1 cellular context compared by ENCODE assay signal in the genomic region with DNA sequence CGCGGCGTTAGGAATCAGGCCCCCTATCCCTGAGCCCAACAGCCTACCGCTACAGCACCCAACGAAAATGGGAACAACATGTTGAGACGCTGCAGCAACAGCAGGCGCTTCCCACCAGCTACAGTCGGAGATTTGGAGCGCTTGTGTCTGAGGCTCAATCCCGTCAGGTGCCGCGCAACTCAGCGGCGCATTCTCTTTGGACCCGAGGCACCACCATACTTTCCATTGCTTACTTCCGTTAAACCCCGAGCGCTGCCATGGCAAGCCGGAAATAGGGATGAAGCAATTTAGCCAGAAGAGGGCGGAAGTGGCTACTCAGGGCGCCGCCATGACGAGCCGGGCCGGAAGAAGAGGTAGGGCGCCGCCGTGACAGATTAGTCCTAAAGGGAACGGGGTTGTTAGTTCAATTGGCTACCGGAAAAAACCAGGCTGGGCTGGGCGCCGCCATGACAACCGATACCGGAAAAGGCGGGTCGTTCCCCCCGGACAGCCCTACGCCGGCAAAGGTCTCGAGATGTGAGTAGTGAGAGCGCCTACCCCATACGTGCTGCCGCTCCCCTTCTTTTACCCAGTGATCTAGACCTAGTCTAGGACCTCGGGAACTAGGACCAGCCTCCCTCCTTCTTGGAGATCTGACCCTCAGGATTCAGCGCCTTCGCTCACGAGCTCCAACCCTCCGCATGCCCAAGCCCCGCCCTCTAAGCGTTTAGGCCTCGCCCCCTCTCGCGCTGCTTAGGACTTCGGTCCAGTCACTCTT.
TF ChIP-seq lines count a peak whose summit lies in the region.

Gene CHCHD5, plus strand, starts transcription at position 476 of the 757 bp plus-strand sequence. Its CDS starts 39 bp downstream, at position 515.

TF ChIP-seq in K562, 482 proteins besides CTCF, POLR2A, EP300 and RAD21 (continued from another document and continues in another):
- TF ChIP-seq, protein P1, sequence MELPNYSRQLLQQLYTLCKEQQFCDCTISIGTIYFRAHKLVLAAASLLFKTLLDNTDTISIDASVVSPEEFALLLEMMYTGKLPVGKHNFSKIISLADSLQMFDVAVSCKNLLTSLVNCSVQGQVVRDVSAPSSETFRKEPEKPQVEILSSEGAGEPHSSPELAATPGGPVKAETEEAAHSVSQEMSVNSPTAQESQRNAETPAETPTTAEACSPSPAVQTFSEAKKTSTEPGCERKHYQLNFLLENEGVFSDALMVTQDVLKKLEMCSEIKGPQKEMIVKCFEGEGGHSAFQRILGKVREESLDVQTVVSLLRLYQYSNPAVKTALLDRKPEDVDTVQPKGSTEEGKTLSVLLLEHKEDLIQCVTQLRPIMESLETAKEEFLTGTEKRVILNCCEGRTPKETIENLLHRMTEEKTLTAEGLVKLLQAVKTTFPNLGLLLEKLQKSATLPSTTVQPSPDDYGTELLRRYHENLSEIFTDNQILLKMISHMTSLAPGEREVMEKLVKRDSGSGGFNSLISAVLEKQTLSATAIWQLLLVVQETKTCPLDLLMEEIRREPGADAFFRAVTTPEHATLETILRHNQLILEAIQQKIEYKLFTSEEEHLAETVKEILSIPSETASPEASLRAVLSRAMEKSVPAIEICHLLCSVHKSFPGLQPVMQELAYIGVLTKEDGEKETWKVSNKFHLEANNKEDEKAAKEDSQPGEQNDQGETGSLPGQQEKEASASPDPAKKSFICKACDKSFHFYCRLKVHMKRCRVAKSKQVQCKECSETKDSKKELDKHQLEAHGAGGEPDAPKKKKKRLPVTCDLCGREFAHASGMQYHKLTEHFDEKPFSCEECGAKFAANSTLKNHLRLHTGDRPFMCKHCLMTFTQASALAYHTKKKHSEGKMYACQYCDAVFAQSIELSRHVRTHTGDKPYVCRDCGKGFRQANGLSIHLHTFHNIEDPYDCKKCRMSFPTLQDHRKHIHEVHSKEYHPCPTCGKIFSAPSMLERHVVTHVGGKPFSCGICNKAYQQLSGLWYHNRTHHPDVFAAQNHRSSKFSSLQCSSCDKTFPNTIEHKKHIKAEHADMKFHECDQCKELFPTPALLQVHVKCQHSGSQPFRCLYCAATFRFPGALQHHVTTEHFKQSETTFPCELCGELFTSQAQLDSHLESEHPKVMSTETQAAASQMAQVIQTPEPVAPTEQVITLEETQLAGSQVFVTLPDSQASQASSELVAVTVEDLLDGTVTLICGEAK (IDR thresholded peaks at IDR 0.05) = peak; percentile 97
- TF ChIP-seq, protein P1 (CRISPR knock-in tag; IDR thresholded peaks at IDR 0.05) = no peak
- 0 out of 2 replicates have a peak, but pooled peaks have one; percentile 50 for TF ChIP-seq ZNF263 (CRISPR knock-in tag; IDR thresholded peaks at IDR 0.05; ENCODE audit: borderline replicate concordance)
- TF ChIP-seq GTF2E2 (tag; IDR thresholded peaks at IDR 0.05) = peak; percentile 96
- no peak for TF ChIP-seq ZNF239 (CRISPR knock-in tag; IDR thresholded peaks at IDR 0.05)
- TF ChIP-seq CHAMP1 (IDR thresholded peaks at IDR 0.05) = 0 out of 2 replicates have a peak, but pooled peaks have one; percentile 11
- TF ChIP-seq SMC3 (conservative IDR thresholded peaks at IDR 0.05; ENCODE audit: insufficient read depth, low read depth, low read length) = no peak
- peak; percentile 76 for TF ChIP-seq MAX (CRISPR knock-in tag; IDR thresholded peaks at IDR 0.05)
- peak; percentile 38 for TF ChIP-seq HNRNPLL (IDR thresholded peaks at IDR 0.05; ENCODE audit: low read depth, low read length, poor library complexity, severe bottlenecking)
- TF ChIP-seq, protein P2, sequence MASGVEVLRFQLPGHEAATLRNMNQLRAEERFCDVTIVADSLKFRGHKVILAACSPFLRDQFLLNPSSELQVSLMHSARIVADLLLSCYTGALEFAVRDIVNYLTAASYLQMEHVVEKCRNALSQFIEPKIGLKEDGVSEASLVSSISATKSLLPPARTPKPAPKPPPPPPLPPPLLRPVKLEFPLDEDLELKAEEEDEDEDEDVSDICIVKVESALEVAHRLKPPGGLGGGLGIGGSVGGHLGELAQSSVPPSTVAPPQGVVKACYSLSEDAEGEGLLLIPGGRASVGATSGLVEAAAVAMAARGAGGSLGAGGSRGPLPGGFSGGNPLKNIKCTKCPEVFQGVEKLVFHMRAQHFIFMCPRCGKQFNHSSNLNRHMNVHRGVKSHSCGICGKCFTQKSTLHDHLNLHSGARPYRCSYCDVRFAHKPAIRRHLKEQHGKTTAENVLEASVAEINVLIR (CRISPR knock-in tag; IDR thresholded peaks at IDR 0.05) = peak; percentile 45; the same call in 1 of the 2 replicates
- TF ChIP-seq SUPT5H (IDR thresholded peaks at IDR 0.05) = peak; percentile 91
- peak; percentile 75; the same call in 1 of the 2 replicates for TF ChIP-seq ZNF175 (CRISPR knock-in tag; IDR thresholded peaks at IDR 0.05; ENCODE audit: low read depth)
- TF ChIP-seq ETV1 (tag; conservative IDR thresholded peaks at IDR 0.05; ENCODE audit: low read depth) = peak; percentile 99
- TF ChIP-seq, protein P3, sequence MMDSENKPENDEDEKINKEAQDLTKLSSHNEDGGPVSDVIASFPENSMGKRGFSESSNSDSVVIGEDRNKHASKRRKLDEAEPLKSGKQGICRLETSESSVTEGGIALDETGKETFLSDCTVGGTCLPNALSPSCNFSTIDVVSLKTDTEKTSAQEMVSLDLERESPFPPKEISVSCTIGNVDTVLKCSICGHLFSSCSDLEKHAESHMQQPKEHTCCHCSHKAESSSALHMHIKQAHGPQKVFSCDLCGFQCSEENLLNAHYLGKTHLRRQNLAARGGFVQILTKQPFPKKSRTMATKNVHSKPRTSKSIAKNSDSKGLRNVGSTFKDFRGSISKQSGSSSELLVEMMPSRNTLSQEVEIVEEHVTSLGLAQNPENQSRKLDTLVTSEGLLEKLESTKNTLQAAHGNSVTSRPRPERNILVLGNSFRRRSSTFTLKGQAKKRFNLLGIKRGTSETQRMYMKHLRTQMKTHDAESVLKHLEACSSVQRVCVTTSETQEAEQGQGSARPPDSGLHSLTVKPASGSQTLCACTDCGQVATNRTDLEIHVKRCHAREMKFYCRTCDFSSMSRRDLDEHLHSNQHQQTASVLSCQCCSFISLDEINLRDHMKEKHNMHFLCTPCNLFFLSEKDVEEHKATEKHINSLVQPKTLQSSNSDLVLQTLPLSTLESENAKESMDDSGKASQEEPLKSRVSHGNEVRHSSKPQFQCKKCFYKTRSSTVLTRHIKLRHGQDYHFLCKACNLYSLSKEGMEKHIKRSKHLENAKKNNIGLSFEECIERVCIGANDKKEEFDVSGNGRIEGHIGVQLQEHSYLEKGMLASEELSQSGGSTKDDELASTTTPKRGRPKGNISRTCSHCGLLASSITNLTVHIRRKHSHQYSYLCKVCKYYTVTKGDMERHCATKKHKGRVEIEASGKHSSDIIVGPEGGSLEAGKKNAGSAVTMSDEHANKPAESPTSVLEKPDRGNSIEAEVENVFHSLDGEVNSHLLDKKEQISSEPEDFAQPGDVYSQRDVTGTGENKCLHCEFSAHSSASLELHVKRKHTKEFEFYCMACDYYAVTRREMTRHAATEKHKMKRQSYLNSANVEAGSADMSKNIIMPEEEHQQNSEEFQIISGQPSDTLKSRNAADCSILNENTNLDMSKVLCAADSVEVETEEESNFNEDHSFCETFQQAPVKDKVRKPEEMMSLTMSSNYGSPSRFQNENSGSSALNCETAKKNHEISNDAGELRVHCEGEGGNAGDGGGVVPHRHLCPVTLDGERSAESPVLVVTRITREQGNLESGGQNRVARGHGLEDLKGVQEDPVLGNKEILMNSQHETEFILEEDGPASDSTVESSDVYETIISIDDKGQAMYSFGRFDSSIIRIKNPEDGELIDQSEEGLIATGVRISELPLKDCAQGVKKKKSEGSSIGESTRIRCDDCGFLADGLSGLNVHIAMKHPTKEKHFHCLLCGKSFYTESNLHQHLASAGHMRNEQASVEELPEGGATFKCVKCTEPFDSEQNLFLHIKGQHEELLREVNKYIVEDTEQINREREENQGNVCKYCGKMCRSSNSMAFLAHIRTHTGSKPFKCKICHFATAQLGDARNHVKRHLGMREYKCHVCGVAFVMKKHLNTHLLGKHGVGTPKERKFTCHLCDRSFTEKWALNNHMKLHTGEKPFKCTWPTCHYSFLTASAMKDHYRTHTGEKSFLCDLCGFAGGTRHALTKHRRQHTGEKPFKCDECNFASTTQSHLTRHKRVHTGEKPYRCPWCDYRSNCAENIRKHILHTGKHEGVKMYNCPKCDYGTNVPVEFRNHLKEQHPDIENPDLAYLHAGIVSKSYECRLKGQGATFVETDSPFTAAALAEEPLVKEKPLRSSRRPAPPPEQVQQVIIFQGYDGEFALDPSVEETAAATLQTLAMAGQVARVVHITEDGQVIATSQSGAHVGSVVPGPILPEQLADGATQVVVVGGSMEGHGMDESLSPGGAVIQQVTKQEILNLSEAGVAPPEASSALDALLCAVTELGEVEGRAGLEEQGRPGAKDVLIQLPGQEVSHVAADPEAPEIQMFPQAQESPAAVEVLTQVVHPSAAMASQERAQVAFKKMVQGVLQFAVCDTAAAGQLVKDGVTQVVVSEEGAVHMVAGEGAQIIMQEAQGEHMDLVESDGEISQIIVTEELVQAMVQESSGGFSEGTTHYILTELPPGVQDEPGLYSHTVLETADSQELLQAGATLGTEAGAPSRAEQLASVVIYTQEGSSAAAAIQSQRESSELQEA (IDR thresholded peaks at IDR 0.05; ENCODE audit: low read depth) = peak; percentile 88
- peak in 1 of 2 experiments; percentile 12 for TF ChIP-seq AFF1 (IDR thresholded peaks at IDR 0.05; ENCODE audit: low read depth in 1 of 2, partially characterized antibody in 2 of 2)
- no peak for TF ChIP-seq ZNF165 (CRISPR knock-in tag; IDR thresholded peaks at IDR 0.05; ENCODE audit: borderline replicate concordance)
